11 cellular contexts compared by ENCODE assay signal in the genomic region with DNA sequence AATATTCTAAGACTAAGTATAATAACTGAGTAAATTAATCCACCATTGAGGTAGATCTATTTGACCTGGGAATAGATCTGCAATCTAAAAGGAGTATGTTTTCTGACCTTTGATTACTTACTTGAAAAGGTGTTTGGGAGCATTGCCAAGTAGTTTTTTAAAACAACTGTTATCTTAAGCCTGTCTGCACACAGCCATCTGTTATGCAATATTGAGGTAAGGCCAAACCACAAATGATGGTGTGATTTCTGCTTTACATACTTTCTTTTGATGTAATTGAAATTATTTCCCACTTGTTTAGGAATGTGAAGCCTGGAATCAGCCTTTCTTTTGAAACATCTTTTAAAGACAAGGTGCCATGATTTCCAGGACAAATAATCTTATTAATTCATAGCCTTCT.
DNase-seq lines count a peak whose midpoint lies in the region; ATAC-seq lines count a peak whose summit lies in the region.
"Had no signal": no experiment of that assay in that cellular context is flagged by ENCODE, and none has a peak within 500 bp of the region (broad histone marks: within the 10 kb centered on the region; RNA-seq: fewer than 3 reads in every experiment).

No MANE protein-coding gene starts in this region.

- intact Hi-C loops in CD4-positive, alpha-beta memory T cell (cut with micrococcal nuclease): no loop called here
- intact Hi-C loops in sciatic nerve (cut with DNase I): no loop called here

- H3K27me3 Mint-ChIP-seq in CD4-positive, alpha-beta memory T cell: no peaks in the 10 kb centered on the region

- no peak overlapping the region for H3K9ac ChIP-seq in adipocyte (ENCODE audit: low read length)

- H3K27ac Mint-ChIP-seq in CD4-positive, alpha-beta memory T cell: peak overlapping the region in 3 of 7 donors; percentile 22 to 41 (median 26)

- H3K4me1 Mint-ChIP-seq in CD4-positive, alpha-beta memory T cell: peaks cover 13 to 29% (median 17%) of the 10 kb centered on the region in 4 donors

- no peak overlapping the region for H3K27ac ChIP-seq in CD4-positive, alpha-beta memory T cell (ENCODE audit: low read depth, low read length)

- ATAC-seq in HG02678 (IDR thresholded peaks at IDR 0.05; ENCODE audit: unreplicated experiment) (no peak), HG02884 (IDR thresholded peaks at IDR 0.05; ENCODE audit: unreplicated experiment) (no peak), sciatic nerve (no peak)

- H3K4me3 Mint-ChIP-seq in CD4-positive, alpha-beta memory T cell: no peak overlapping the region

- H3K9me3 Mint-ChIP-seq in CD4-positive, alpha-beta memory T cell: no peaks in the 10 kb centered on the region

- H3K27me3 ChIP-seq in CD4-positive, alpha-beta memory T cell (ENCODE audit: insufficient read depth, low read length): no peaks in the 10 kb centered on the region
- no peaks in the 10 kb centered on the region for H3K27me3 ChIP-seq in adipocyte (replicated peaks; ENCODE audit: control insufficient read depth, insufficient read depth, low read length)
- H3K27me3 ChIP-seq: right atrium auricular region had no signal

- DNase-seq in CD4-positive, alpha-beta memory T cell: peak in 4 of 5 donors; percentile 7 to 23 (median 19)
- DNase-seq in LoVo (ENCODE audit: low spot score): peak; percentile 36
- DNase-seq in adipocyte (ENCODE audit: low read depth): peak; percentile 59
- peak; percentile 58 for DNase-seq in kidney glomerular epithelial cell (lab: John Stamatoyannopoulos, UW)
- DNase-seq in NCI-H526 (lab: John Stamatoyannopoulos, UW): no peak
- no peak for DNase-seq in sciatic nerve (ENCODE audit: low spot score)
- DNase-seq: activated CD4-positive, alpha-beta T cell treated with anti-CD3 and anti-CD28 coated beads for 4 hours; aorta had no signal

- H3K9me3 ChIP-seq in CD4-positive, alpha-beta memory T cell (ENCODE audit: control insufficient read depth in 1 of 2, low read length in 2 of 2): no peaks in the 10 kb centered on the region
- H3K9me3 ChIP-seq in adipocyte (ENCODE audit: control insufficient read depth, low read length): no peaks in the 10 kb centered on the region
- H3K9me3 ChIP-seq: right atrium auricular region had no signal

- peaks cover 47 to 73% of the 10 kb centered on the region in 2 donors for H3K36me3 Mint-ChIP-seq in CD4-positive, alpha-beta memory T cell

- H3K36me3 ChIP-seq in CD4-positive, alpha-beta memory T cell (ENCODE audit: insufficient read depth, low read length): peaks cover 32% of the 10 kb centered on the region
- H3K36me3 ChIP-seq in adipocyte (ENCODE audit: control insufficient read depth, insufficient read depth, low read length, severe bottlenecking): peaks cover 20% of the 10 kb centered on the region

- no peak overlapping the region for H3K4me3 ChIP-seq in CD4-positive, alpha-beta memory T cell (ENCODE audit: low read length in 2 of 2)
- no peak overlapping the region for H3K4me3 ChIP-seq in adipocyte (ENCODE audit: low read length)
- H3K4me3 ChIP-seq: right atrium auricular region had no signal

- CTCF ChIA-PET in CD4-positive, alpha-beta memory T cell (lab: Charles Lee; ENCODE audit: partially characterized antibody): no interaction called here

- H3K4me1 ChIP-seq in CD4-positive, alpha-beta memory T cell (ENCODE audit: insufficient read depth, low read length): peaks cover 8% of the 10 kb centered on the region
- H3K4me1 ChIP-seq in adipocyte (ENCODE audit: control insufficient read depth, insufficient read depth, low read length): peaks cover 31% of the 10 kb centered on the region

- POLR2A ChIA-PET in CD4-positive, alpha-beta memory T cell (lab: Charles Lee; ENCODE audit: partially characterized antibody): no interaction called here

Comparison
In these comparisons a context has a peak if more than half of its experiments do, and no peak if none do; other contexts are left out.
1. DNase-seq: peak in CD4-positive, alpha-beta memory T cell (4 of 5), LoVo (single experiment), adipocyte (single experiment) and kidney glomerular epithelial cell (single experiment); none in NCI-H526 (0 of 2) and sciatic nerve (single experiment).